In genomic region chr5:88713818-88714217, GRCh38 we compare ENCODE assay signal across 35 cellular contexts.
"Had no signal": no experiment of that assay in that cellular context is flagged by ENCODE, and none has a peak within 500 bp of the region (broad histone marks: within the 10 kb centered on the region; RNA-seq: fewer than 3 reads in every experiment).

No MANE protein-coding gene starts in this region.

- H3K4me3 ChIP-seq: Peyer's patch had no signal

- H3K36me3 ChIP-seq: brain microvascular endothelial cell, Peyer's patch, WERI-Rb-1 had no signal

- H3K27me3 ChIP-seq: brain microvascular endothelial cell, Peyer's patch had no signal

- DNase-seq: activated CD4-positive, alpha-beta T cell treated with anti-CD3 and anti-CD28 coated beads, Interleukin-2, amount 10 ng/mL, durations not matched to agents 24 days and 14 days; activated CD4-positive, alpha-beta T cell treated with anti-CD3 and anti-CD28 coated beads, Interleukin-2, amount 50 U/mL, for 4 hours; activated CD4-positive, CD25-positive, alpha-beta regulatory T cell; activated CD8-positive, alpha-beta T cell treated with anti-CD3 and anti-CD28 coated beads for 36 hours; activated effector memory CD4-positive, alpha-beta T cell treated with anti-CD3 and anti-CD28 coated beads, Interleukin-2, amount 50 U/mL, for 16 hours; activated naive CD4-positive, alpha-beta T cell; activated naive CD4-positive, alpha-beta T cell treated with anti-CD3 and anti-CD28 coated beads, Interleukin-2, amount 50 U/mL, for 16 hours; activated naive CD8-positive, alpha-beta T cell treated with anti-CD3 and anti-CD28 coated beads for 36 hours; activated T-cell treated with anti-CD3 and anti-CD28 coated beads, Interleukin-2, amount 50 U/mL, for 1 hour; activated T-cell treated with anti-CD3 and anti-CD28 coated beads, Interleukin-2, amount 50 U/mL, for 72 hours; amniotic stem cell; aorta; brain microvascular endothelial cell; NCI-H1048; NCI-H1105 treated with DMSO at 0.1 percent for 48 hours; NCI-H1436; NCI-H1694; NCI-H1930; NCI-H2081 treated with DMSO at 0.1 percent for 48 hours; NCI-H226; NCI-H446 treated with DMSO at 0.1 percent for 48 hours; NCI-H69; NK-92 treated with Interleukin-12 subunit alpha and Interleukin-12 subunit beta, amount 100 ng/mL, for 24 hours; PC-3; Peyer's patch; RPMI8226; SIG-M5; SW 1271; T-helper 1 cell; T-helper 2 cell; T-helper 9 cell; WERI-Rb-1 had no signal

- ATAC-seq: activated CD8-positive, alpha-beta T cell treated with anti-CD3 and anti-CD28 coated beads for 36 hours; activated T-cell treated with anti-CD3 and anti-CD28 coated beads, Interleukin-2, amount 50 U/mL, for 72 hours; activated T-helper 17 cell treated with anti-CD3 and anti-CD28 coated beads, Interleukin-2, amount 50 U/mL, for 72 hours; PC-3; SK-N-SH treated with all-trans-retinoic acid at 6 μM for 48 hours had no signal

- H3K9me3 ChIP-seq: Peyer's patch had no signal

- H3K4me1 Mint-ChIP-seq: activated CD4-positive, alpha-beta T cell treated with anti-CD3 and anti-CD28 coated beads, Interleukin-2, amount 10 ng/mL, durations not matched to agents 24 days and 14 days; activated naive CD8-positive, alpha-beta T cell treated with anti-CD3 and anti-CD28 coated beads for 36 hours; activated T-helper 17 cell treated with anti-CD3 and anti-CD28 coated beads, Interleukin-2, amount 50 U/mL, for 72 hours; central memory CD8-positive, alpha-beta T cell had no signal

- H3K27ac ChIP-seq: brain microvascular endothelial cell, Peyer's patch, WERI-Rb-1 had no signal

- H3K27ac Mint-ChIP-seq: activated CD4-positive, alpha-beta T cell treated with anti-CD3 and anti-CD28 coated beads, Interleukin-2, amount 10 ng/mL, durations not matched to agents 24 days and 14 days; activated CD8-positive, alpha-beta T cell treated with anti-CD3 and anti-CD28 coated beads for 36 hours; activated naive CD8-positive, alpha-beta T cell treated with anti-CD3 and anti-CD28 coated beads for 36 hours; activated T-cell treated with anti-CD3 and anti-CD28 coated beads, Interleukin-2, amount 50 U/mL, for 72 hours; activated T-helper 17 cell treated with anti-CD3 and anti-CD28 coated beads, Interleukin-2, amount 50 U/mL, for 72 hours had no signal

- H3K36me3 Mint-ChIP-seq: activated naive CD8-positive, alpha-beta T cell treated with anti-CD3 and anti-CD28 coated beads for 36 hours had no signal

- H3K4me1 ChIP-seq: Peyer's patch had no signal

- H3K9me3 Mint-ChIP-seq: activated CD4-positive, alpha-beta T cell treated with anti-CD3 and anti-CD28 coated beads, Interleukin-2, amount 10 ng/mL, durations not matched to agents 24 days and 14 days; activated CD8-positive, alpha-beta T cell treated with anti-CD3 and anti-CD28 coated beads for 36 hours; activated naive CD8-positive, alpha-beta T cell treated with anti-CD3 and anti-CD28 coated beads for 36 hours; activated T-cell treated with anti-CD3 and anti-CD28 coated beads, Interleukin-2, amount 50 U/mL, for 72 hours; activated T-helper 17 cell treated with anti-CD3 and anti-CD28 coated beads, Interleukin-2, amount 50 U/mL, for 72 hours; central memory CD8-positive, alpha-beta T cell had no signal

- H3K4me3 Mint-ChIP-seq: activated CD4-positive, alpha-beta T cell treated with anti-CD3 and anti-CD28 coated beads, Interleukin-2, amount 10 ng/mL, durations not matched to agents 24 days and 14 days; activated CD8-positive, alpha-beta T cell treated with anti-CD3 and anti-CD28 coated beads for 36 hours; activated naive CD8-positive, alpha-beta T cell treated with anti-CD3 and anti-CD28 coated beads for 36 hours; activated T-cell treated with anti-CD3 and anti-CD28 coated beads, Interleukin-2, amount 50 U/mL, for 72 hours; activated T-helper 17 cell treated with anti-CD3 and anti-CD28 coated beads, Interleukin-2, amount 50 U/mL, for 72 hours; central memory CD8-positive, alpha-beta T cell had no signal
